Comparison of ENCODE assay signal across 2 cellular contexts in the genomic region with DNA sequence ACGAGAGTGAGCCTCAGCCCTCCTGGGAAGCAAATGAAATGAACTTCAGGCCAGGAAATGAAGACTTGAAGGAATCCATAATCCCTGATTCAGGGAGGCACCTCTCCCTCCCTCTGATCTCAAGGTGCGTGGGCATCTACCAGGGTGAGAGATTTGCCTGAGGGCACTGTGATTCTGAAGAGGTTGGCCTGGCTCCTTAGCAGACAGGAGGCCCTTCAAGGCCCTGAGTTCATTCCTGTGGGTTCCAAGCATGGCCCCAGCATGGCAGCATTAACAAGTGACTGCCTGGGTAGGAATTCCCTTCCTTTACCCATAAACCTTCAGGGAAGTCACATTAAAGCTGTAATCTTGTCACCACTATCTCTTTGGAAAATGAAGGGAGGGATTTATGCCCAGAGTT.
TF ChIP-seq lines count a peak whose summit lies in the region.

No MANE protein-coding gene starts in this region.

TF ChIP-seq in IMR-90, 13 proteins besides CTCF, POLR2A, EP300 and RAD21:
- TF ChIP-seq MXI1 (IDR thresholded peaks at IDR 0.05; ENCODE audit: borderline replicate concordance, low read depth, low read length) (no peak), MAFK (IDR thresholded peaks at IDR 0.05; ENCODE audit: low read depth, low read length) (no peak), BHLHE40 (IDR thresholded peaks at IDR 0.05; ENCODE audit: low read depth, low read length) (no peak), FOS (IDR thresholded peaks at IDR 0.05; ENCODE audit: low read depth, low read length) (no peak), RCOR1 (IDR thresholded peaks at IDR 0.05; ENCODE audit: insufficient replicate concordance, low read length) (no peak), SMC3 (IDR thresholded peaks at IDR 0.05; ENCODE audit: low read depth, low read length) (no peak), NFE2L2 (IDR thresholded peaks at IDR 0.05; ENCODE audit: low read depth, low read length) (no peak), MAZ (IDR thresholded peaks at IDR 0.05; ENCODE audit: borderline replicate concordance, low read depth, low read length) (no peak), CEBPB (IDR thresholded peaks at IDR 0.05; ENCODE audit: low read depth, low read length) (no peak), RFX5 (IDR thresholded peaks at IDR 0.05; ENCODE audit: low read depth, low read length) (no peak), CHD1 (IDR thresholded peaks at IDR 0.05; ENCODE audit: low read depth, low read length) (no peak)
- TF ChIP-seq, protein P1, sequence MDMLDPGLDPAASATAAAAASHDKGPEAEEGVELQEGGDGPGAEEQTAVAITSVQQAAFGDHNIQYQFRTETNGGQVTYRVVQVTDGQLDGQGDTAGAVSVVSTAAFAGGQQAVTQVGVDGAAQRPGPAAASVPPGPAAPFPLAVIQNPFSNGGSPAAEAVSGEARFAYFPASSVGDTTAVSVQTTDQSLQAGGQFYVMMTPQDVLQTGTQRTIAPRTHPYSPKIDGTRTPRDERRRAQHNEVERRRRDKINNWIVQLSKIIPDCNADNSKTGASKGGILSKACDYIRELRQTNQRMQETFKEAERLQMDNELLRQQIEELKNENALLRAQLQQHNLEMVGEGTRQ (IDR thresholded peaks at IDR 0.05; ENCODE audit: low read depth, low read length), result no peak
- TF ChIP-seq, protein P2, sequence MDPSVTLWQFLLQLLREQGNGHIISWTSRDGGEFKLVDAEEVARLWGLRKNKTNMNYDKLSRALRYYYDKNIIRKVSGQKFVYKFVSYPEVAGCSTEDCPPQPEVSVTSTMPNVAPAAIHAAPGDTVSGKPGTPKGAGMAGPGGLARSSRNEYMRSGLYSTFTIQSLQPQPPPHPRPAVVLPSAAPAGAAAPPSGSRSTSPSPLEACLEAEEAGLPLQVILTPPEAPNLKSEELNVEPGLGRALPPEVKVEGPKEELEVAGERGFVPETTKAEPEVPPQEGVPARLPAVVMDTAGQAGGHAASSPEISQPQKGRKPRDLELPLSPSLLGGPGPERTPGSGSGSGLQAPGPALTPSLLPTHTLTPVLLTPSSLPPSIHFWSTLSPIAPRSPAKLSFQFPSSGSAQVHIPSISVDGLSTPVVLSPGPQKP (IDR thresholded peaks at IDR 0.05; ENCODE audit: borderline replicate concordance, low read depth, low read length), result no peak

TF ChIP-seq in H1, 55 proteins besides CTCF, POLR2A, EP300 and RAD21:
- no peak for TF ChIP-seq CEBPB (IDR thresholded peaks at IDR 0.05; ENCODE audit: low read depth, low read length)
- TF ChIP-seq FOSL1 (IDR thresholded peaks at IDR 0.05; ENCODE audit: insufficient read depth, low read depth, low read length), result no peak
- no peak for TF ChIP-seq BRCA1 (IDR thresholded peaks at IDR 0.05; ENCODE audit: low read depth, low read length)
- TF ChIP-seq TCF12 (IDR thresholded peaks at IDR 0.05; ENCODE audit: low read depth, low read length), result no peak
TF ChIP-seq in H1: peak in this region for 0.
